In the genomic region with DNA sequence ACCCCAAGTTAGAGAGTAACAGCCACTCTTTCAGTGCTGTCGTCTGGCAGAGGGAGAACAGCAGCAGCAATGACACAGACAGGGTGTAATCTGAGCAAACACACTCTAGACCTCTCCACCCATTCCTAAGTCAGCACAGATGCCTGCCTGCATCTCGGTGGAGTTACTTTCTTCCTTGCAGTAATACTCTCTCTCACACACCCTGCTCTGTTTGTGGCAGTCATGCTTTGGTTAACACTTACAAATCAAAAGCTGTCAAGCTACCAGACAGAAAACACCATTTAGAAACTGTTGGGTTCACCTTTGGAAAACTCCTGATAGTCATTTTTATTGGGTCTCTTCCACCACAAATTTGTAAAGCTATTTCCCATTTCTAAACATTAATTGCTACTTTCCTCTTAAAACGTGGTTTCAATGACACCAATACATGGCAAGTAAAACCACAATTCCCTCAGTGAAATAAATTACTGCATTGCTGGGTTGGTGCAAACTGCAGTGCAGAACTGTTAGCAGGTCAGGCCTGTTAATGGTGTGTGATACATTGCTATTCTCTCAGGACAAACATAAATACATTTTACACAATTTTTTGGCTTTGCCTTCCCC, we compare ENCODE assay signal across 16 cellular contexts. TPM values are rescaled to one million over a fixed set of nuclear protein-coding genes. Genes with fewer than 3 reads are reported as not detected.
DNase-seq lines count a peak whose midpoint lies in the region; ATAC-seq and TF ChIP-seq lines count a peak whose summit lies in the region.
"Had no signal": no experiment of that assay in that cellular context is flagged by ENCODE, and none has a peak within 500 bp of the region (broad histone marks: within the 10 kb centered on the region; RNA-seq: fewer than 3 reads in every experiment).

No MANE protein-coding gene starts in this region.

- peaks cover 3% of the 10 kb centered on the region for H3K27me3 Mint-ChIP-seq in endothelial cell (ENCODE audit: unreplicated experiment)
- H3K27me3 Mint-ChIP-seq in osteocyte (ENCODE audit: unreplicated experiment), result no peaks in the 10 kb centered on the region

- DNase-seq in NCI-H510A treated with DMSO at 0.1 percent for 48 hours (lab: John Stamatoyannopoulos, UW), result peak; percentile 32
- DNase-seq in NCI-H510A (lab: John Stamatoyannopoulos, UW), result no peak
- DNase-seq in NB4 (ENCODE audit: low read depth), result peak; percentile 22
- no peak for DNase-seq in endothelial cell (ENCODE audit: low spot score)
- DNase-seq in osteocyte (ENCODE audit: extremely low spot score, unreplicated experiment), result no peak
- DNase-seq in EL, result no peak
- DNase-seq: activated effector memory CD4-positive, alpha-beta T cell treated with Interleukin-2 at 50 U/mL for 16 hours; DMS 273 treated with DMSO at 0.1 percent for 48 hours; foreskin melanocyte; NCI-H2227 treated with DMSO at 0.1 percent for 48 hours; stimulated activated CD4-positive, alpha-beta T cell treated with anti-CD3 and anti-CD28 coated beads, Interleukin-4, amount 100 ng/mL, for 24 hours; trophoblast cell had no signal

- TF ChIP-seq CTCF in NB4 (IDR thresholded peaks at IDR 0.05; ENCODE audit: low read depth, low read length), result no peak
- no peak for TF ChIP-seq CTCF in endothelial cell (IDR thresholded peaks at IDR 0.05; ENCODE audit: unreplicated experiment)
- TF ChIP-seq CTCF in osteocyte (IDR thresholded peaks at IDR 0.05), result no peak

- H3K4me3 ChIP-seq in NB4 (ENCODE audit: low read depth, low read length), result no peak overlapping the region

- H3K27ac Mint-ChIP-seq in endothelial cell (ENCODE audit: unreplicated experiment) (no peak overlapping the region), osteocyte (ENCODE audit: unreplicated experiment) (peak overlapping the region; percentile 61)

- peak overlapping the region; percentile 54 for H3K4me3 Mint-ChIP-seq in endothelial cell (ENCODE audit: unreplicated experiment)
- no peak overlapping the region for H3K4me3 Mint-ChIP-seq in osteocyte (ENCODE audit: unreplicated experiment)

- ATAC-seq in HG02588 (IDR thresholded peaks at IDR 0.05; ENCODE audit: unreplicated experiment) (no peak), HG03135 (IDR thresholded peaks at IDR 0.05; ENCODE audit: unreplicated experiment) (no peak)
- ATAC-seq: sciatic nerve, SK-N-SH treated with all-trans-retinoic acid at 6 μM for 48 hours had no signal

- H3K9me3 Mint-ChIP-seq in endothelial cell (ENCODE audit: unreplicated experiment) (no peaks in the 10 kb centered on the region), osteocyte (ENCODE audit: unreplicated experiment) (peaks cover 5% of the 10 kb centered on the region)

- H3K4me1 Mint-ChIP-seq in endothelial cell (ENCODE audit: unreplicated experiment) (peaks cover 8% of the 10 kb centered on the region), osteocyte (ENCODE audit: unreplicated experiment) (peaks cover 32% of the 10 kb centered on the region)

- no peak for TF ChIP-seq POLR2A in NB4 (IDR thresholded peaks at IDR 0.05; ENCODE audit: extremely low read depth, insufficient read length)

- H3K36me3 Mint-ChIP-seq in endothelial cell (ENCODE audit: low read depth, unreplicated experiment) (peaks cover 53% of the 10 kb centered on the region), osteocyte (ENCODE audit: unreplicated experiment) (peaks cover 73% of the 10 kb centered on the region)

RNA-seq across cellular contexts. Expression of gene LHFPL2, which starts 27.2 kb away (rescaled TPM):
- total RNA-seq in endothelial cell (ENCODE audit: unreplicated experiment) (47.6 TPM), osteocyte (110 and 113 TPM in 2 replicates)

Comparison
In these comparisons a context has a peak if more than half of its experiments do, and no peak if none do; other contexts are left out.
1. DNase-seq: peak in NCI-H510A treated with DMSO at 0.1 percent for 48 hours (single experiment) and NB4 (single experiment); none in NCI-H510A (single experiment), endothelial cell (single experiment), osteocyte (single experiment) and EL (single experiment).